Comparison of ENCODE assay signal across 14 cellular contexts in the genomic region with DNA sequence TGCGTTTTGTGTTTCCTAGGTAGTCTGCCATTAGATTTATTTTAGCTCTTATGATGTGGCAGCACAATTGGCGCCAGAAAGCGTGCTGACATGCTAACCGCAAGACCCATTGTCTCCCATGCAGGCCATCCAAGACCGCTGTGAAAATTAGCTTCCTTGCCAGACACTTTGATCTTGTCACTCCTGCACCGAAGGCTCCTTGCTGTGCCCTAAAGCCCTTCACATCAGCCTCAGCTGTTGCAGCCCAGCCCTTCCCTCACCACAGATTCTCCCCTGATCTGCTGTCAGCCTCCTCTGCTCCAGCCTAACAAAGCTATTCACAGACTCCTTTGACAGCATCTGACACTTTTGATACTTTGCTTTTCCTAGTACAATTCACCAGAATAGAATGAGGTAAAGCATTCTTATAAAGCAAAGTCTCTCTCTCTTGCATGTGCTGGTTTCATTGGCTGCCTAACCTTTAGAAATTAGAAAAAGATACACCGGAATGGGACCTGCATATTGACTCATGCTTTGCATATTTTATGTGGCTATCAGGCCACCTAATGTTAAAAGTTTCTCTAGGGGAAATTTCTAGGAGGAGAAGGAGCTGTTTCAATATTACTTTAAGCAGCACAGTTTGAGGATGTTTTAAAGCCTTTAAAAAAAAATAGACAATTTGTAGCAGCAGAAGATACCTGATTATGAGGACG.
DNase-seq lines count a peak whose midpoint lies in the region; ATAC-seq lines count a peak whose summit lies in the region.
"Had no signal": no experiment of that assay in that cellular context is flagged by ENCODE, and none has a peak within 500 bp of the region (broad histone marks: within the 10 kb centered on the region; RNA-seq: fewer than 3 reads in every experiment).

No MANE protein-coding gene starts in this region.

- H3K4me3 ChIP-seq in Jurkat, Clone E6-1 (ENCODE audit: low read length), result no peak overlapping the region
- H3K4me3 ChIP-seq: tibial nerve had no signal

- peak overlapping the region; percentile 24 for H3K27ac Mint-ChIP-seq in activated T-helper 1 cell treated with anti-CD3 and anti-CD28 coated beads, Interleukin-12 subunit alpha, Interleukin-12 subunit beta, Interleukin-2, Interleukin-4 antibody, amounts not matched to agents 30 ng/mL and 10 ng/mL and 1 ng/mL, durations not matched to agents 14 hours and 24 hours and 36 hours
- no peak overlapping the region for H3K27ac Mint-ChIP-seq in stimulated activated memory B cell treated with anti-CD40 and anti-IgM and Interleukin-4, amounts not matched to agents 10 μg/mL and 1 μg/mL and 100 μg/mL, for 72 hours
- H3K27ac Mint-ChIP-seq: mesothelial cell of epicardium had no signal

- no peaks in the 10 kb centered on the region for H3K36me3 Mint-ChIP-seq in activated T-helper 1 cell treated with anti-CD3 and anti-CD28 coated beads, Interleukin-12 subunit alpha, Interleukin-12 subunit beta, Interleukin-2, Interleukin-4 antibody, amounts not matched to agents 30 ng/mL and 10 ng/mL and 1 ng/mL, durations not matched to agents 14 hours and 24 hours and 36 hours (ENCODE audit: low read depth)
- H3K36me3 Mint-ChIP-seq in stimulated activated memory B cell treated with anti-CD40 and anti-IgM and Interleukin-4, amounts not matched to agents 10 μg/mL and 1 μg/mL and 100 μg/mL, for 72 hours, result no peaks in the 10 kb centered on the region
- H3K36me3 Mint-ChIP-seq: mesothelial cell of epicardium had no signal

- H3K27me3 Mint-ChIP-seq in activated T-helper 1 cell treated with anti-CD3 and anti-CD28 coated beads, Interleukin-12 subunit alpha, Interleukin-12 subunit beta, Interleukin-2, Interleukin-4 antibody, amounts not matched to agents 30 ng/mL and 10 ng/mL and 1 ng/mL, durations not matched to agents 14 hours and 24 hours and 36 hours (ENCODE audit: insufficient read depth), result peaks cover 1% of the 10 kb centered on the region
- H3K27me3 Mint-ChIP-seq in stimulated activated memory B cell treated with anti-CD40 and anti-IgM and Interleukin-4, amounts not matched to agents 10 μg/mL and 1 μg/mL and 100 μg/mL, for 72 hours, result no peaks in the 10 kb centered on the region

- no peak for ATAC-seq in HG02870 (IDR thresholded peaks at IDR 0.05; ENCODE audit: unreplicated experiment)
- no peak for ATAC-seq in stimulated activated memory B cell treated with anti-CD40 and anti-IgM and Interleukin-4, amounts not matched to agents 10 μg/mL and 1 μg/mL and 100 μg/mL, for 72 hours
- ATAC-seq: PC-3, right cardiac atrium had no signal

- no peak overlapping the region for H3K4me3 Mint-ChIP-seq in activated T-helper 1 cell treated with anti-CD3 and anti-CD28 coated beads, Interleukin-12 subunit alpha, Interleukin-12 subunit beta, Interleukin-2, Interleukin-4 antibody, amounts not matched to agents 30 ng/mL and 10 ng/mL and 1 ng/mL, durations not matched to agents 14 hours and 24 hours and 36 hours
- H3K4me3 Mint-ChIP-seq in stimulated activated memory B cell treated with anti-CD40 and anti-IgM and Interleukin-4, amounts not matched to agents 10 μg/mL and 1 μg/mL and 100 μg/mL, for 72 hours, result no peak overlapping the region
- H3K4me3 Mint-ChIP-seq: mesothelial cell of epicardium had no signal

- H3K9me3 Mint-ChIP-seq in activated T-helper 1 cell treated with anti-CD3 and anti-CD28 coated beads, Interleukin-12 subunit alpha, Interleukin-12 subunit beta, Interleukin-2, Interleukin-4 antibody, amounts not matched to agents 30 ng/mL and 10 ng/mL and 1 ng/mL, durations not matched to agents 14 hours and 24 hours and 36 hours, result no peaks in the 10 kb centered on the region
- H3K9me3 Mint-ChIP-seq in stimulated activated memory B cell treated with anti-CD40 and anti-IgM and Interleukin-4, amounts not matched to agents 10 μg/mL and 1 μg/mL and 100 μg/mL, for 72 hours, result peaks cover 3% of the 10 kb centered on the region
- H3K9me3 Mint-ChIP-seq: mesothelial cell of epicardium had no signal

- H3K4me1 Mint-ChIP-seq in activated T-helper 1 cell treated with anti-CD3 and anti-CD28 coated beads, Interleukin-12 subunit alpha, Interleukin-12 subunit beta, Interleukin-2, Interleukin-4 antibody, amounts not matched to agents 30 ng/mL and 10 ng/mL and 1 ng/mL, durations not matched to agents 14 hours and 24 hours and 36 hours (ENCODE audit: low read depth), result peaks cover 16% of the 10 kb centered on the region
- H3K4me1 Mint-ChIP-seq in stimulated activated memory B cell treated with anti-CD40 and anti-IgM and Interleukin-4, amounts not matched to agents 10 μg/mL and 1 μg/mL and 100 μg/mL, for 72 hours, result no peaks in the 10 kb centered on the region

- DNase-seq in ELR (ENCODE audit: low read depth) (peak; percentile 21), myocyte (ENCODE audit: low read depth) (peak; percentile 99), SW 1271 (lab: John Stamatoyannopoulos, UW) (no peak), NCI-H774 (lab: John Stamatoyannopoulos, UW) (no peak)
- peak; percentile 50 for DNase-seq in Jurkat, Clone E6-1 (ENCODE audit: low read depth, low spot score)
- DNase-seq in activated T-helper 1 cell treated with anti-CD3 and anti-CD28 coated beads, Interleukin-12 subunit alpha, Interleukin-12 subunit beta, Interleukin-2, Interleukin-4 antibody, amounts not matched to agents 30 ng/mL and 10 ng/mL and 1 ng/mL, durations not matched to agents 14 hours and 24 hours and 36 hours (ENCODE audit: low spot score), result no peak
- DNase-seq: activated CD8-positive, alpha-beta memory T cell treated with anti-CD3 and anti-CD28 coated beads, Interleukin-2, amount 50 U/mL, for 48 hours; NCI-H2029; right cardiac atrium had no signal

- intact Hi-C loops in activated T-helper 1 cell treated with anti-CD3 and anti-CD28 coated beads, Interleukin-12 subunit alpha, Interleukin-12 subunit beta, Interleukin-2, Interleukin-4 antibody, amounts not matched to agents 30 ng/mL and 10 ng/mL and 1 ng/mL, durations not matched to agents 14 hours and 24 hours and 36 hours (cut with micrococcal nuclease), result loop anchor here (2.0 to 10.0 kb wide), 2 partner anchors 93 to 407 kb away; no protein-coding TSS in a partner anchor

Comparison
In these comparisons a context has a peak if more than half of its experiments do, and no peak if none do; other contexts are left out.
1. DNase-seq: peak in ELR (single experiment), Jurkat, Clone E6-1 (single experiment) and myocyte (single experiment); none in activated T-helper 1 cell treated with anti-CD3 and anti-CD28 coated beads, Interleukin-12 subunit alpha, Interleukin-12 subunit beta, Interleukin-2, Interleukin-4 antibody, amounts not matched to agents 30 ng/mL and 10 ng/mL and 1 ng/mL, durations not matched to agents 14 hours and 24 hours and 36 hours (single experiment), SW 1271 (0 of 2) and NCI-H774 (single experiment).